In genomic region chr22:24181088-24181995, GRCh38 we compare ENCODE assay signal across 8 cellular contexts. TPM values are rescaled to one million over a fixed set of nuclear protein-coding genes. Genes with fewer than 3 reads are reported as not detected.
DNase-seq lines count a peak whose midpoint lies in the region; ATAC-seq and TF ChIP-seq lines count a peak whose summit lies in the region.

Gene SUSD2 (plus strand): TSS chr22:24181487. CDS start chr22:24181520, 33 bp downstream.

- intact Hi-C loops in left ventricle myocardium superior (cut with micrococcal nuclease) (no loop called here), sciatic nerve (cut with DNase I) (no loop called here)
- intact Hi-C loops in activated T-helper 2 cell treated with anti-CD3 and anti-CD28 coated beads, Interferon-gamma antibody, Interleukin-2, Interleukin-4, amounts not matched to agents 10 μg/mL and 5 μg/mL and 100 μg/mL, durations not matched to agents 14 hours and 24 hours and 36 hours (cut with micrococcal nuclease), result no loop called here

- peaks cover 9% of the 10 kb centered on the region; the same call in 2 of the 3 replicates for H3K4me1 Mint-ChIP-seq in GM23338
- H3K4me1 Mint-ChIP-seq in activated T-helper 2 cell treated with anti-CD3 and anti-CD28 coated beads, Interferon-gamma antibody, Interleukin-2, Interleukin-4, amounts not matched to agents 10 μg/mL and 5 μg/mL and 100 μg/mL, durations not matched to agents 14 hours and 24 hours and 36 hours (ENCODE audit: low read depth), result no peaks in the 10 kb centered on the region

- H3K9me3 Mint-ChIP-seq in GM23338, result no peaks in the 10 kb centered on the region
- H3K9me3 Mint-ChIP-seq in activated T-helper 2 cell treated with anti-CD3 and anti-CD28 coated beads, Interferon-gamma antibody, Interleukin-2, Interleukin-4, amounts not matched to agents 10 μg/mL and 5 μg/mL and 100 μg/mL, durations not matched to agents 14 hours and 24 hours and 36 hours, result no peaks in the 10 kb centered on the region

- H3K36me3 ChIP-seq in GM23338 (ENCODE audit: insufficient read depth), result no peaks in the 10 kb centered on the region

- H3K4me3 Mint-ChIP-seq in GM23338, result no peak within 1 kb of the TSS
- H3K4me3 Mint-ChIP-seq in activated T-helper 2 cell treated with anti-CD3 and anti-CD28 coated beads, Interferon-gamma antibody, Interleukin-2, Interleukin-4, amounts not matched to agents 10 μg/mL and 5 μg/mL and 100 μg/mL, durations not matched to agents 14 hours and 24 hours and 36 hours (ENCODE audit: low read depth), result no peak within 1 kb of the TSS

- no peaks in the 10 kb centered on the region for H3K36me3 Mint-ChIP-seq in GM23338 (ENCODE audit: low read depth)
- H3K36me3 Mint-ChIP-seq in activated T-helper 2 cell treated with anti-CD3 and anti-CD28 coated beads, Interferon-gamma antibody, Interleukin-2, Interleukin-4, amounts not matched to agents 10 μg/mL and 5 μg/mL and 100 μg/mL, durations not matched to agents 14 hours and 24 hours and 36 hours (ENCODE audit: low read depth), result no peaks in the 10 kb centered on the region

- no peak within 1 kb of the TSS for H3K27ac Mint-ChIP-seq in GM23338
- H3K27ac Mint-ChIP-seq in activated T-helper 2 cell treated with anti-CD3 and anti-CD28 coated beads, Interferon-gamma antibody, Interleukin-2, Interleukin-4, amounts not matched to agents 10 μg/mL and 5 μg/mL and 100 μg/mL, durations not matched to agents 14 hours and 24 hours and 36 hours, result no peak within 1 kb of the TSS

- peaks cover 9% of the 10 kb centered on the region for H3K27me3 Mint-ChIP-seq in GM23338 (ENCODE audit: insufficient read depth, low read depth, poor library complexity)
- H3K27me3 Mint-ChIP-seq in activated T-helper 2 cell treated with anti-CD3 and anti-CD28 coated beads, Interferon-gamma antibody, Interleukin-2, Interleukin-4, amounts not matched to agents 10 μg/mL and 5 μg/mL and 100 μg/mL, durations not matched to agents 14 hours and 24 hours and 36 hours (ENCODE audit: low read depth), result no peaks in the 10 kb centered on the region

- H3K27ac ChIP-seq in GM23338 (ENCODE audit: low read depth), result no peak within 1 kb of the TSS

- no peak within 1 kb of the TSS for H3K4me3 ChIP-seq in GM23338

- H2AFZ ChIP-seq in GM23338, result no peak within 1 kb of the TSS

- ATAC-seq in GM23338 (peak; percentile 70), left ventricle myocardium superior (peak; percentile 5), sciatic nerve (peak; percentile 40), HG03196 (IDR thresholded peaks at IDR 0.05; ENCODE audit: unreplicated experiment) (no peak)

- no peaks in the 10 kb centered on the region for H3F3A ChIP-seq in GM23338 (replicated peaks; ENCODE audit: low read depth)

- H3K9me2 ChIP-seq in GM23338 (ENCODE audit: insufficient read depth), result no peaks in the 10 kb centered on the region

- no peaks in the 10 kb centered on the region for H4K20me1 ChIP-seq in GM23338 (replicated peaks; ENCODE audit: insufficient read depth)

- H3K4me1 ChIP-seq in GM23338 (ENCODE audit: insufficient read depth), result peaks cover 7% of the 10 kb centered on the region; the same call in 1 of the 2 replicates

- H3K27me3 ChIP-seq in GM23338 (ENCODE audit: insufficient read depth), result no peaks in the 10 kb centered on the region

- no peak for TF ChIP-seq CTCF in GM23338 (conservative IDR thresholded peaks at IDR 0.05; ENCODE audit: low read depth in 2 of 2)

- no peak within 1 kb of the TSS for H3K4me2 ChIP-seq in GM23338

- no peaks in the 10 kb centered on the region for H3K79me2 ChIP-seq in GM23338 (replicated peaks; ENCODE audit: insufficient read depth)

- peak; percentile 60 for DNase-seq in GM23338 (ENCODE audit: low spot score)
- peak; percentile 42 for DNase-seq in SK-N-DZ (ENCODE audit: low spot score)
- DNase-seq in left ventricle myocardium superior, result peak; percentile 67
- DNase-seq in sciatic nerve (ENCODE audit: low spot score), result no peak
- DNase-seq in activated T-cell treated with anti-CD3 and anti-CD28 coated beads for 4 hours, result no peak
- DNase-seq in AG08395 (ENCODE audit: low spot score), result no peak
- DNase-seq in activated T-helper 2 cell treated with anti-CD3 and anti-CD28 coated beads, Interferon-gamma antibody, Interleukin-2, Interleukin-4, amounts not matched to agents 10 μg/mL and 5 μg/mL and 100 μg/mL, durations not matched to agents 14 hours and 24 hours and 36 hours (ENCODE audit: low spot score), result no peak

TF ChIP-seq in GM23338, 12 proteins besides CTCF, POLR2A, EP300 and RAD21:
- TF ChIP-seq CREB1 (CRISPR knock-in tag; IDR thresholded peaks at IDR 0.05; ENCODE audit: low read depth) (no peak), STAT1 (IDR thresholded peaks at IDR 0.05; ENCODE audit: unreplicated experiment) (no peak), NANOG (IDR thresholded peaks at IDR 0.05; ENCODE audit: borderline replicate concordance) (no peak), ZNF114 (CRISPR knock-in tag; IDR thresholded peaks at IDR 0.05) (no peak), JUNB (IDR thresholded peaks at IDR 0.05; ENCODE audit: unreplicated experiment) (no peak)
- TF ChIP-seq, protein P1, sequence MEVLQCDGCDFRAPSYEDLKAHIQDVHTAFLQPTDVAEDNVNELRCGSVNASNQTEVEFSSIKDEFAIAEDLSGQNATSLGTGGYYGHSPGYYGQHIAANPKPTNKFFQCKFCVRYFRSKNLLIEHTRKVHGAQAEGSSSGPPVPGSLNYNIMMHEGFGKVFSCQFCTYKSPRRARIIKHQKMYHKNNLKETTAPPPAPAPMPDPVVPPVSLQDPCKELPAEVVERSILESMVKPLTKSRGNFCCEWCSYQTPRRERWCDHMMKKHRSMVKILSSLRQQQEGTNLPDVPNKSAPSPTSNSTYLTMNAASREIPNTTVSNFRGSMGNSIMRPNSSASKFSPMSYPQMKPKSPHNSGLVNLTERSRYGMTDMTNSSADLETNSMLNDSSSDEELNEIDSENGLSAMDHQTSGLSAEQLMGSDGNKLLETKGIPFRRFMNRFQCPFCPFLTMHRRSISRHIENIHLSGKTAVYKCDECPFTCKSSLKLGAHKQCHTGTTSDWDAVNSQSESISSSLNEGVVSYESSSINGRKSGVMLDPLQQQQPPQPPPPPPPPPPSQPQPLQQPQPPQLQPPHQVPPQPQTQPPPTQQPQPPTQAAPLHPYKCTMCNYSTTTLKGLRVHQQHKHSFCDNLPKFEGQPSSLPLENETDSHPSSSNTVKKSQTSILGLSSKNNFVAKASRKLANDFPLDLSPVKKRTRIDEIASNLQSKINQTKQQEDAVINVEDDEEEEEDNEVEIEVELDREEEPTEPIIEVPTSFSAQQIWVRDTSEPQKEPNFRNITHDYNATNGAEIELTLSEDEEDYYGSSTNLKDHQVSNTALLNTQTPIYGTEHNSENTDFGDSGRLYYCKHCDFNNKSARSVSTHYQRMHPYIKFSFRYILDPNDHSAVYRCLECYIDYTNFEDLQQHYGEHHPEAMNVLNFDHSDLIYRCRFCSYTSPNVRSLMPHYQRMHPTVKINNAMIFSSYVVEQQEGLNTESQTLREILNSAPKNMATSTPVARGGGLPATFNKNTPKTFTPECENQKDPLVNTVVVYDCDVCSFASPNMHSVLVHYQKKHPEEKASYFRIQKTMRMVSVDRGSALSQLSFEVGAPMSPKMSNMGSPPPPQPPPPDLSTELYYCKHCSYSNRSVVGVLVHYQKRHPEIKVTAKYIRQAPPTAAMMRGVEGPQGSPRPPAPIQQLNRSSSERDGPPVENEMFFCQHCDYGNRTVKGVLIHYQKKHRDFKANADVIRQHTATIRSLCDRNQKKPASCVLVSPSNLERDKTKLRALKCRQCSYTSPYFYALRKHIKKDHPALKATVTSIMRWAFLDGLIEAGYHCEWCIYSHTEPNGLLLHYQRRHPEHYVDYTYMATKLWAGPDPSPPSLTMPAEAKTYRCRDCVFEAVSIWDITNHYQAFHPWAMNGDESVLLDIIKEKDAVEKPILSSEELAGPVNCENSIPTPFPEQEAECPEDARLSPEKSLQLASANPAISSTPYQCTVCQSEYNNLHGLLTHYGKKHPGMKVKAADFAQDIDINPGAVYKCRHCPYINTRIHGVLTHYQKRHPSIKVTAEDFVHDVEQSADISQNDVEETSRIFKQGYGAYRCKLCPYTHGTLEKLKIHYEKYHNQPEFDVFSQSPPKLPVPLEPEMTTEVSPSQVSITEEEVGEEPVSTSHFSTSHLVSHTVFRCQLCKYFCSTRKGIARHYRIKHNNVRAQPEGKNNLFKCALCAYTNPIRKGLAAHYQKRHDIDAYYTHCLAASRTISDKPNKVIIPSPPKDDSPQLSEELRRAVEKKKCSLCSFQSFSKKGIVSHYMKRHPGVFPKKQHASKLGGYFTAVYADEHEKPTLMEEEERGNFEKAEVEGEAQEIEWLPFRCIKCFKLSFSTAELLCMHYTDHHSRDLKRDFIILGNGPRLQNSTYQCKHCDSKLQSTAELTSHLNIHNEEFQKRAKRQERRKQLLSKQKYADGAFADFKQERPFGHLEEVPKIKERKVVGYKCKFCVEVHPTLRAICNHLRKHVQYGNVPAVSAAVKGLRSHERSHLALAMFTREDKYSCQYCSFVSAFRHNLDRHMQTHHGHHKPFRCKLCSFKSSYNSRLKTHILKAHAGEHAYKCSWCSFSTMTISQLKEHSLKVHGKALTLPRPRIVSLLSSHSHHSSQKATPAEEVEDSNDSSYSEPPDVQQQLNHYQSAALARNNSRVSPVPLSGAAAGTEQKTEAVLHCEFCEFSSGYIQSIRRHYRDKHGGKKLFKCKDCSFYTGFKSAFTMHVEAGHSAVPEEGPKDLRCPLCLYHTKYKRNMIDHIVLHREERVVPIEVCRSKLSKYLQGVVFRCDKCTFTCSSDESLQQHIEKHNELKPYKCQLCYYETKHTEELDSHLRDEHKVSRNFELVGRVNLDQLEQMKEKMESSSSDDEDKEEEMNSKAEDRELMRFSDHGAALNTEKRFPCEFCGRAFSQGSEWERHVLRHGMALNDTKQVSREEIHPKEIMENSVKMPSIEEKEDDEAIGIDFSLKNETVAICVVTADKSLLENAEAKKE (CRISPR knock-in tag; IDR thresholded peaks at IDR 0.05), result no peak
TF ChIP-seq in GM23338: peak in this region for 0.

RNA-seq across cellular contexts. Expression of gene SUSD2, which starts in this region (rescaled TPM):
- total RNA-seq in GM23338 (2014; rRNA removed; shearing (Covaris generic)), result 2.1 and 2.2 TPM in 2 replicates
- 0.68 and 0.74 TPM in 2 replicates for polyA plus RNA-seq in GM23338 (2016; fragmentation: Nextera tagmentation; extraction: Ambion mirVana)
- 0.53 and 0.60 TPM in 2 replicates for polyA plus RNA-seq in SK-N-DZ (2014; cell fraction: cytosol; rRNA removed)
- polyA plus RNA-seq in SK-N-DZ (2014; cell fraction: nucleus; rRNA removed), result 0.70 and 2.1 TPM in 2 replicates
- 3.3 TPM for total RNA-seq in left ventricle myocardium superior
- total RNA-seq in sciatic nerve, result 4.1 TPM
- 0.32 and 0.64 TPM in 2 replicates for total RNA-seq in activated T-helper 2 cell treated with anti-CD3 and anti-CD28 coated beads, Interferon-gamma antibody, Interleukin-2, Interleukin-4, amounts not matched to agents 10 μg/mL and 5 μg/mL and 100 μg/mL, durations not matched to agents 14 hours and 24 hours and 36 hours

Comparison
In these comparisons a context has a peak if more than half of its experiments do, and no peak if none do; other contexts are left out.
1. DNase-seq: peak in GM23338 (single experiment), SK-N-DZ (single experiment) and left ventricle myocardium superior (single experiment); none in sciatic nerve (single experiment), activated T-cell treated with anti-CD3 and anti-CD28 coated beads for 4 hours (single experiment), AG08395 (single experiment) and activated T-helper 2 cell treated with anti-CD3 and anti-CD28 coated beads, Interferon-gamma antibody, Interleukin-2, Interleukin-4, amounts not matched to agents 10 μg/mL and 5 μg/mL and 100 μg/mL, durations not matched to agents 14 hours and 24 hours and 36 hours (single experiment).